ENCODE assay signal across 23 cellular contexts in genomic region chr11:106061936-106062591, GRCh38. TPM values are rescaled to one million over a fixed set of nuclear protein-coding genes. Genes with fewer than 3 reads are reported as not detected.
DNase-seq lines count a peak whose midpoint lies in the region; ATAC-seq, FAIRE-seq and TF ChIP-seq lines count a peak whose summit lies in the region.
"Had no signal": no experiment of that assay in that cellular context is flagged by ENCODE, and none has a peak within 500 bp of the region (broad histone marks: within the 10 kb centered on the region; RNA-seq: fewer than 3 reads in every experiment).

No MANE protein-coding gene starts in this region.

- POLR2A ChIA-PET in H1 (lab: Charles Lee; ENCODE audit: partially characterized antibody) = no interaction called here
- POLR2A ChIA-PET in MCF 10A (lab: Yijun Ruan, JAX) = interaction anchor here (1.3 kb wide), 1 partner anchor 14 kb away, joined by 3 read pairs; no protein-coding TSS in a partner anchor

- H3K36me3 Mint-ChIP-seq in activated CD8-positive, alpha-beta memory T cell treated with anti-CD3 and anti-CD28 coated beads, Interleukin-2, amount 10 ng/mL, durations not matched to agents 7 days and 5 days = peaks cover 28% of the 10 kb centered on the region
- no peaks in the 10 kb centered on the region for H3K36me3 Mint-ChIP-seq in MCF 10A (ENCODE audit: insufficient read depth, unreplicated experiment)

- no peak overlapping the region for H3K14ac ChIP-seq in H1 (ENCODE audit: insufficient read length)

- H2BK5ac ChIP-seq in H1 (ENCODE audit: low read depth, low read length) = no peak overlapping the region

- no peak for TF ChIP-seq EP300 in H1 (IDR thresholded peaks at IDR 0.05; ENCODE audit: borderline replicate concordance in 1 of 2, low read depth in 2 of 2, low read length in 2 of 2)

- intact Hi-C loops in prostate gland (cut with DNase I) = no loop called here
- intact Hi-C loops in MCF 10A (cut with micrococcal nuclease) = no loop called here

- no peak for FAIRE-seq in H1 (lab: Jason Lieb, UNC)
- FAIRE-seq: A549, endothelial cell of umbilical vein, H54 had no signal

- DNase-seq in activated CD8-positive, alpha-beta memory T cell treated with anti-CD3 and anti-CD28 coated beads, Interleukin-2, amount 10 ng/mL, durations not matched to agents 7 days and 5 days = no peak
- DNase-seq in activated CD8-positive, alpha-beta memory T cell treated with anti-CD3 and anti-CD28 coated beads, Interleukin-2, amount 50 U/mL, for 4 hours = no peak
- DNase-seq in H1 (ENCODE audit: low read depth in 1 of 2, low spot score in 2 of 2) = no peak
- no peak for DNase-seq in prostate gland (ENCODE audit: low spot score)
- no peak for DNase-seq in MCF 10A (ENCODE audit: unreplicated experiment)
- DNase-seq: activated naive CD8-positive, alpha-beta T cell treated with anti-CD3 and anti-CD28 coated beads, Interleukin-2, amount 10 ng/mL, durations not matched to agents 7 days and 5 days; brain microvascular endothelial cell; C1 segment of cervical spinal cord; cortex of kidney; DMS153; foreskin melanocyte; MG63; NCI-H187 treated with DMSO at 0.1 percent for 48 hours; NCI-H345; stomach had no signal

- H2BK20ac ChIP-seq in H1 (ENCODE audit: low read length) = 0 out of 2 replicates have a peak overlapping the region, but pooled peaks have one; percentile 37

- H3K9me3 Mint-ChIP-seq in activated CD8-positive, alpha-beta memory T cell treated with anti-CD3 and anti-CD28 coated beads, Interleukin-2, amount 10 ng/mL, durations not matched to agents 7 days and 5 days (ENCODE audit: low read depth) = no peaks in the 10 kb centered on the region
- no peaks in the 10 kb centered on the region for H3K9me3 Mint-ChIP-seq in MCF 10A (ENCODE audit: unreplicated experiment)
- H3K9me3 Mint-ChIP-seq: activated naive CD8-positive, alpha-beta T cell treated with anti-CD3 and anti-CD28 coated beads, Interleukin-2, amount 10 ng/mL, durations not matched to agents 7 days and 5 days had no signal

- no peaks in the 10 kb centered on the region for H3K27me3 Mint-ChIP-seq in activated CD8-positive, alpha-beta memory T cell treated with anti-CD3 and anti-CD28 coated beads, Interleukin-2, amount 10 ng/mL, durations not matched to agents 7 days and 5 days
- no peaks in the 10 kb centered on the region for H3K27me3 Mint-ChIP-seq in MCF 10A (ENCODE audit: insufficient read depth, unreplicated experiment)
- H3K27me3 Mint-ChIP-seq: activated naive CD8-positive, alpha-beta T cell treated with anti-CD3 and anti-CD28 coated beads, Interleukin-2, amount 10 ng/mL, durations not matched to agents 7 days and 5 days had no signal

- peaks cover 15% of the 10 kb centered on the region for H3K4me1 Mint-ChIP-seq in activated CD8-positive, alpha-beta memory T cell treated with anti-CD3 and anti-CD28 coated beads, Interleukin-2, amount 10 ng/mL, durations not matched to agents 7 days and 5 days
- no peaks in the 10 kb centered on the region for H3K4me1 Mint-ChIP-seq in MCF 10A (ENCODE audit: insufficient read depth, unreplicated experiment)
- H3K4me1 Mint-ChIP-seq: mesothelial cell of epicardium had no signal

- no peaks in the 10 kb centered on the region for H3K79me2 ChIP-seq in H1 (ENCODE audit: control insufficient read depth in 1 of 2, insufficient read depth in 2 of 2, low read length in 2 of 2)

- H3K27me3 ChIP-seq in H1 (replicated peaks in 1 of 4; ENCODE audit: control insufficient read depth in 3 of 4, extremely low read depth in 1 of 4, insufficient read depth in 3 of 4, low read length in 3 of 4) (no peaks in the 10 kb centered on the region), prostate gland (replicated peaks; ENCODE audit: insufficient read depth) (no peaks in the 10 kb centered on the region)
- H3K27me3 ChIP-seq: brain microvascular endothelial cell, MG63, stomach had no signal

- no peak overlapping the region for H2AFZ ChIP-seq in H1 (ENCODE audit: low read length)

- H3K4me3 Mint-ChIP-seq in activated CD8-positive, alpha-beta memory T cell treated with anti-CD3 and anti-CD28 coated beads, Interleukin-2, amount 10 ng/mL, durations not matched to agents 7 days and 5 days = no peak overlapping the region
- no peak overlapping the region for H3K4me3 Mint-ChIP-seq in MCF 10A (ENCODE audit: unreplicated experiment)
- H3K4me3 Mint-ChIP-seq: activated naive CD8-positive, alpha-beta T cell treated with anti-CD3 and anti-CD28 coated beads, Interleukin-2, amount 10 ng/mL, durations not matched to agents 7 days and 5 days; mesothelial cell of epicardium had no signal

- no peak for TF ChIP-seq RAD21 in H1 (IDR thresholded peaks at IDR 0.05 in 1 of 2, conservative IDR thresholded peaks at IDR 0.05 in 1 of 2; ENCODE audit: low read depth in 2 of 2, low read length in 2 of 2)

- WGBS in H1 (ENCODE audit: extremely low coverage in 1 of 2, insufficient coverage in 1 of 2, insufficient read length in 1 of 2, insufficient replicate concordance in 2 of 2, low coverage in 1 of 2, low lambda C conversion rate in 2 of 2, missing lambda C conversion rate in 1 of 2), 2 experiments = 88% methylated on average over 1 of the region's 1 CpG; no CpG with 5 or more reads in 1 of the 2 experiments
- WGBS in prostate gland = 100% methylated on average over 1 of the region's 1 CpG

- H2AK5ac ChIP-seq in H1 (ENCODE audit: low read depth, low read length) = no peak overlapping the region

- H3K18ac ChIP-seq in H1 (ENCODE audit: extremely low read depth, low read length) = no peak overlapping the region

- H4K20me1 ChIP-seq in H1 (replicated peaks in 1 of 2; ENCODE audit: control insufficient read depth in 1 of 2, insufficient read depth in 2 of 2, low read length in 2 of 2) = no peaks in the 10 kb centered on the region

- no peak overlapping the region for H2BK12ac ChIP-seq in H1 (ENCODE audit: low read depth, low read length)

- no peaks in the 10 kb centered on the region for H3K36me3 ChIP-seq in H1 (ENCODE audit: control insufficient read depth in 2 of 4, insufficient read depth in 4 of 4, low read length in 3 of 4)
- no peaks in the 10 kb centered on the region for H3K36me3 ChIP-seq in prostate gland
- H3K36me3 ChIP-seq: brain microvascular endothelial cell, MG63 had no signal

- no TSS peak for BruUV-seq in MCF 10A (replicated peaks; lab: Mats Ljungman, UMichigan)

- no peak overlapping the region for H4K5ac ChIP-seq in H1 (ENCODE audit: insufficient read length, low read depth, low read length)

- no peak overlapping the region for H2BK15ac ChIP-seq in H1 (ENCODE audit: low read length)

- H3K4me1 ChIP-seq in H1 (replicated peaks in 1 of 4; ENCODE audit: control insufficient read depth in 3 of 4, insufficient read depth in 4 of 4, low read length in 3 of 4) = peaks cover 0 to 5% (median 2%) of the 10 kb centered on the region in 4 experiments; a peak in 3 of 7 replicates
- H3K4me1 ChIP-seq in prostate gland (replicated peaks) = no peaks in the 10 kb centered on the region
- H3K4me1 ChIP-seq: A549, stomach had no signal

- H3K4me2 ChIP-seq in H1 (ENCODE audit: insufficient read depth in 1 of 2, low read depth in 2 of 2, low read length in 2 of 2) = no peak overlapping the region
- H3K4me2 ChIP-seq: A549 had no signal

- no peak overlapping the region for H3K4me3 ChIP-seq in H1 (ENCODE audit: extremely low read depth in 1 of 4, insufficient read depth in 2 of 4, low read depth in 3 of 4, low read length in 4 of 4)
- no peak overlapping the region for H3K4me3 ChIP-seq in prostate gland
- H3K4me3 ChIP-seq: A549, MG63, stomach had no signal

- H3K23me2 ChIP-seq in H1 (ENCODE audit: low read depth, low read length) = no peaks in the 10 kb centered on the region

- no peak overlapping the region for H2BK120ac ChIP-seq in H1 (replicated peaks; ENCODE audit: low read depth, low read length)

- no peak overlapping the region for H4K8ac ChIP-seq in H1 (ENCODE audit: extremely low read depth, insufficient read depth, low read length)

- CTCF ChIA-PET in activated CD8-positive, alpha-beta memory T cell treated with anti-CD3 and anti-CD28 coated beads, Interleukin-2, amount 10 ng/mL, durations not matched to agents 7 days and 5 days (lab: Charles Lee) = no interaction called here
- CTCF ChIA-PET in H1 (lab: Charles Lee; ENCODE audit: partially characterized antibody) = interaction anchor here (1.1 kb wide), 1 partner anchor 12 kb away, joined by 3 read pairs; no protein-coding TSS in a partner anchor
- CTCF ChIA-PET in MCF 10A (lab: Yijun Ruan, JAX) = no interaction called here

- H3K23ac ChIP-seq in H1 (ENCODE audit: insufficient read length) = no peak overlapping the region

- H4K91ac ChIP-seq in H1 (replicated peaks; ENCODE audit: insufficient read length, low read length) = no peak overlapping the region

- H3K9ac ChIP-seq in H1 (replicated peaks in 1 of 4; ENCODE audit: extremely low read depth in 1 of 4, low read depth in 3 of 4, low read length in 3 of 4) = no peak overlapping the region

- H3K9me3 ChIP-seq in H1 (ENCODE audit: insufficient read depth in 2 of 2, low read depth in 1 of 2, low read length in 1 of 2) = no peaks in the 10 kb centered on the region
- no peaks in the 10 kb centered on the region for H3K9me3 ChIP-seq in prostate gland
- H3K9me3 ChIP-seq: A549, MG63, stomach had no signal

- no peak for ATAC-seq in activated CD8-positive, alpha-beta memory T cell treated with anti-CD3 and anti-CD28 coated beads, Interleukin-2, amount 10 ng/mL, durations not matched to agents 7 days and 5 days
- ATAC-seq in GM19395 (IDR thresholded peaks at IDR 0.05; ENCODE audit: unreplicated experiment) (peak; percentile 56), HG03045 (IDR thresholded peaks at IDR 0.05; ENCODE audit: unreplicated experiment) (peak; percentile 49), GM21515 (IDR thresholded peaks at IDR 0.05; ENCODE audit: unreplicated experiment) (no peak)
- ATAC-seq: A549 had no signal

- no peak overlapping the region for H3K56ac ChIP-seq in H1 (replicated peaks; ENCODE audit: insufficient read length, low read depth, low read length)

- H3K27ac ChIP-seq in H1 (ENCODE audit: low read depth, low read length) (no peak overlapping the region), prostate gland (no peak overlapping the region)
- H3K27ac ChIP-seq: A549, brain microvascular endothelial cell, stomach, VCaP had no signal

- peak overlapping the region; percentile 6 for H3K27ac Mint-ChIP-seq in activated CD8-positive, alpha-beta memory T cell treated with anti-CD3 and anti-CD28 coated beads, Interleukin-2, amount 10 ng/mL, durations not matched to agents 7 days and 5 days
- H3K27ac Mint-ChIP-seq in MCF 10A (ENCODE audit: low read depth, unreplicated experiment) = no peak overlapping the region
- H3K27ac Mint-ChIP-seq: activated naive CD8-positive, alpha-beta T cell treated with anti-CD3 and anti-CD28 coated beads, Interleukin-2, amount 10 ng/mL, durations not matched to agents 7 days and 5 days; mesothelial cell of epicardium had no signal

- H3K4ac ChIP-seq in H1 (replicated peaks; ENCODE audit: insufficient read length, low read depth, low read length) = no peak overlapping the region

- TF ChIP-seq POLR2A in H1 (IDR thresholded peaks at IDR 0.05; ENCODE audit: control extremely low read depth in 1 of 2, low read depth in 2 of 2, low read length in 2 of 2) = no peak
- TF ChIP-seq POLR2A in prostate gland (IDR thresholded peaks at IDR 0.05) = no peak

- H3K79me1 ChIP-seq in H1 (ENCODE audit: low read depth, low read length) = no peaks in the 10 kb centered on the region

- TF ChIP-seq CTCF in H1 (IDR thresholded peaks at IDR 0.05; ENCODE audit: control extremely low read depth in 1 of 3, insufficient read depth in 1 of 3, low read depth in 1 of 3, low read length in 3 of 3) (no peak), prostate gland (IDR thresholded peaks at IDR 0.05) (no peak), MCF 10A (IDR thresholded peaks at IDR 0.05; ENCODE audit: unreplicated experiment) (no peak)

RNA-seq across cellular contexts. Expression of gene KBTBD3, which starts 15.1 kb away (rescaled TPM):
- 1 to 10 TPM; 7.9 to 8.7 TPM for total RNA-seq in activated CD8-positive, alpha-beta memory T cell treated with anti-CD3 and anti-CD28 coated beads, Interleukin-2, amount 10 ng/mL, durations not matched to agents 7 days and 5 days
- total RNA-seq in H1 (2021; fragmentation: NEBNext Ultra II Directional; extraction: Animal tissue kit (Norgen Biotek cat#: 25700)) = 4.2 and 6.1 TPM in 2 replicates
- 0.64 and 1.2 TPM in 2 replicates for polyA plus RNA-seq in H1 (2011; rRNA removed)
- polyA plus RNA-seq in H1 (2011; cell fraction: cytosol; rRNA removed) = 1.4 TPM
- 1.1 TPM for polyA plus RNA-seq in H1 (2011; cell fraction: nucleus; rRNA removed)
- 1.2 to 3.2 TPM (median 2.4 TPM) in 4 replicates for polyA plus RNA-seq in H1 (2012, experiment 1 of 2)
- polyA plus RNA-seq in H1 (2012, experiment 2 of 2) = 0.39 TPM
- 2.6 TPM for polyA plus RNA-seq in H1 (2013, experiment 1 of 2)
- 2.3 TPM for polyA plus RNA-seq in H1 (2013, experiment 2 of 2)
- 5.1 and 6.2 TPM in 2 replicates for polyA minus RNA-seq in H1 (2011; rRNA and poly(A)+ RNA removed)
- 0.81 TPM for polyA minus RNA-seq in H1 (2011; cell fraction: cytosol; rRNA and poly(A)+ RNA removed)
- 9.2 TPM for polyA minus RNA-seq in H1 (2011; cell fraction: nucleus; rRNA and poly(A)+ RNA removed)
- 1 to 10 TPM; 3.8 to 7.3 TPM for total RNA-seq in prostate gland
- total RNA-seq in MCF 10A (2022) = 2.9 and 5.1 TPM in 2 replicates

RNA-seq across cellular contexts. Expression of gene AASDHPPT, which starts 15.4 kb away (rescaled TPM):
- 10 to 100 TPM; 32.1 to 37.8 TPM for total RNA-seq in activated CD8-positive, alpha-beta memory T cell treated with anti-CD3 and anti-CD28 coated beads, Interleukin-2, amount 10 ng/mL, durations not matched to agents 7 days and 5 days
- total RNA-seq in H1 (2021; fragmentation: NEBNext Ultra II Directional; extraction: Animal tissue kit (Norgen Biotek cat#: 25700)) = 41.1 and 42.2 TPM in 2 replicates
- polyA plus RNA-seq in H1 (2011; rRNA removed) = 10.9 and 15.7 TPM in 2 replicates
- polyA plus RNA-seq in H1 (2011; cell fraction: cytosol; rRNA removed) = 23.1 TPM
- 12.6 TPM for polyA plus RNA-seq in H1 (2011; cell fraction: nucleus; rRNA removed)
- polyA plus RNA-seq in H1 (2012, experiment 1 of 2) = 23.0 to 38.7 TPM (median 27.1 TPM) in 4 replicates
- polyA plus RNA-seq in H1 (2012, experiment 2 of 2) = 1.9 TPM
- polyA plus RNA-seq in H1 (2013, experiment 1 of 2) = 20.8 TPM
- polyA plus RNA-seq in H1 (2013, experiment 2 of 2) = 21.2 TPM
- polyA minus RNA-seq in H1 (2011; rRNA and poly(A)+ RNA removed) = 18.2 TPM in 2 replicates
- 24.9 TPM for polyA minus RNA-seq in H1 (2011; cell fraction: cytosol; rRNA and poly(A)+ RNA removed)
- polyA minus RNA-seq in H1 (2011; cell fraction: nucleus; rRNA and poly(A)+ RNA removed) = 40.3 TPM
- total RNA-seq in prostate gland = 10 to 100 TPM; 37.2 to 37.8 TPM
- total RNA-seq in MCF 10A (2022) = 55.3 and 56.3 TPM in 2 replicates

RNA-seq across cellular contexts. Expression of gene MSANTD4, which starts 40.0 kb away (rescaled TPM):
- 10 to 100 TPM; 17.7 to 18.9 TPM for total RNA-seq in activated CD8-positive, alpha-beta memory T cell treated with anti-CD3 and anti-CD28 coated beads, Interleukin-2, amount 10 ng/mL, durations not matched to agents 7 days and 5 days
- 21.9 and 23.0 TPM in 2 replicates for total RNA-seq in H1 (2021; fragmentation: NEBNext Ultra II Directional; extraction: Animal tissue kit (Norgen Biotek cat#: 25700))
- 3.5 and 5.1 TPM in 2 replicates for polyA plus RNA-seq in H1 (2011; rRNA removed)
- 7.8 TPM for polyA plus RNA-seq in H1 (2011; cell fraction: cytosol; rRNA removed)
- 6.0 TPM for polyA plus RNA-seq in H1 (2011; cell fraction: nucleus; rRNA removed)
- 11.7 to 20.3 TPM (median 15.2 TPM) in 4 replicates for polyA plus RNA-seq in H1 (2012, experiment 1 of 2)
- polyA plus RNA-seq in H1 (2012, experiment 2 of 2) = 3.1 TPM
- polyA plus RNA-seq in H1 (2013, experiment 1 of 2) = 15.4 TPM
- polyA plus RNA-seq in H1 (2013, experiment 2 of 2) = 16.3 TPM
- polyA minus RNA-seq in H1 (2011; rRNA and poly(A)+ RNA removed) = 10.0 and 12.6 TPM in 2 replicates
- 7.0 TPM for polyA minus RNA-seq in H1 (2011; cell fraction: cytosol; rRNA and poly(A)+ RNA removed)
- 21.9 TPM for polyA minus RNA-seq in H1 (2011; cell fraction: nucleus; rRNA and poly(A)+ RNA removed)
- total RNA-seq in prostate gland = 10 to 100 TPM; 11.5 to 22.5 TPM
- total RNA-seq in MCF 10A (2022) = 31.2 and 36.0 TPM in 2 replicates

Comparison
In these comparisons a context has a peak if more than half of its experiments do, and no peak if none do; other contexts are left out.
1. ATAC-seq: peak in GM19395 (single experiment) and HG03045 (single experiment); none in activated CD8-positive, alpha-beta memory T cell treated with anti-CD3 and anti-CD28 coated beads, Interleukin-2, amount 10 ng/mL, durations not matched to agents 7 days and 5 days (single experiment) and GM21515 (single experiment).